8 cellular contexts compared by ENCODE assay signal in the genomic region with DNA sequence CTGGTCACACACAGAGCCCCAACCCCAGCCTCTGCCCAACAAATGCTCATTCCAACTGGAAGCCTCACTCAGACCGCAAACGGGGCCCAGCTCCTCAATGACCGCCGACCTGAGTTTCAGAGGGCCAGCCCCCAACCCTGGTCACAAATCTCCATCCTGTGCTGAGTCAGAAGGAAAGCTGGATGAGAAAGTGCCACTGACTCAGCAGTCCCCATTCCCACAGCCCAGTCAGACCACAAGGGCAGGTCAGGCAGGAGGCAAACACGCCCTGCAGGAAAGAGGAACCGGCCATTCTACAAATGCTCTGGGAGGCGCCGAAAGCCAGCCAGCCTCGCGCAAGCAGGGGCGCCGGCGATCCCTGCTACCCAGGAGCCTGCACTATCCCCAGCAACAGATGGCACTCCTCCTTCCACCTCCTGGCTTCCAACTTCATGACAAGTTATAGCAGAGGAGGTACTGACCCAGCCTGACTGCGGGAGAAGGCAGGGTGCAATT.
A peak's percentile ranks its signal among the peaks of the same experiment; 100 is the strongest.
DNase-seq lines count a peak whose midpoint lies in the region; ATAC-seq and TF ChIP-seq lines count a peak whose summit lies in the region.

No MANE protein-coding gene starts in this region.

- peaks cover 22% of the 10 kb centered on the region for H3K4me1 Mint-ChIP-seq in memory B cell

- H3K4me3 Mint-ChIP-seq in memory B cell: no peak overlapping the region

- TF ChIP-seq CTCF in astrocyte of the spinal cord (IDR thresholded peaks at IDR 0.05; ENCODE audit: low read depth, low read length): no peak

- H3K27me3 Mint-ChIP-seq in memory B cell: no peaks in the 10 kb centered on the region

- ATAC-seq in memory B cell (ENCODE audit: low read depth) (no peak), HG03039 (IDR thresholded peaks at IDR 0.05; ENCODE audit: unreplicated experiment) (no peak), GM19328 (IDR thresholded peaks at IDR 0.05; ENCODE audit: unreplicated experiment) (no peak), HG03378 (IDR thresholded peaks at IDR 0.05; ENCODE audit: unreplicated experiment) (no peak)

- H3K27ac Mint-ChIP-seq in memory B cell: peak overlapping the region; percentile 57

- DNase-seq in AG20443 (ENCODE audit: low spot score) (peak; percentile 87), Kasumi-1 (lab: John Stamatoyannopoulos, UW) (peak; percentile 86 to 87), astrocyte of the spinal cord (ENCODE audit: low read depth, low spot score) (peak; percentile 94), memory B cell (ENCODE audit: low spot score in 2 of 2) (no peak), ecto neural progenitor cell (ENCODE audit: low spot score) (no peak)

- in situ Hi-C loops in astrocyte of the spinal cord (cut with HindIII; ENCODE audit: low sequenced_read_pairs): no loop called here

- no peak overlapping the region for H3K4me3 ChIP-seq in astrocyte of the spinal cord (ENCODE audit: low read depth, low read length)

- H3K36me3 Mint-ChIP-seq in memory B cell: peaks cover 32% of the 10 kb centered on the region

- H3K9me3 Mint-ChIP-seq in memory B cell: no peaks in the 10 kb centered on the region

Comparison
In these comparisons a context has a peak if more than half of its experiments do, and no peak if none do; other contexts are left out.
1. DNase-seq: peak in AG20443 (single experiment), Kasumi-1 (2 of 2) and astrocyte of the spinal cord (single experiment); none in memory B cell (0 of 2) and ecto neural progenitor cell (single experiment).